Comparison of ENCODE assay signal across 22 cellular contexts in the genomic region with DNA sequence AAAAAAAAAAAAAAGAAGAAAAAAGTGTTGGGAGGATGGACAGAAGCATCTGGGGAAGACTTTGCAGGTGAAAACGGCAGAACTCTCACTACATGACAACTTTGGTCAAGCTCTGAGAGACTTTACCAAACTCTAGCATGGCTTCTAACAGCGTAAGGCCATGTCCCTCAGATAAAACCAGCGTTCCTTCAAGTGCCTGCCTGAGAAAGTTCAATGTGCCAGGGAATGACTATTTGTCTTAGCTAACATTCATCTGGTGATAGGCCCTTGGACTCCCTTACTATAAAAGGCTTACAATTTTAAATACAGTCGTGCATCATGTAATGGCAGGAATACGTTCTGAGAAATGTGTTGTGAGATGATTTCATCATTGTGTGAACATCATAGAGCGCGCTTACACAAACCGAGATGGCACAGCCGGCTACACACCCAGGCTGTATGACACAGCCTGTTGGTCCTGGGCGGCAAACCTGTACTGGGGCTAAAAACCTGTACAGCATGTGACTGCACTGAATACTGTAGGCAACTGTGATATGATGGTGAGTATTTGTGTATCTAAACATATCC. TPM values are rescaled to one million over a fixed set of nuclear protein-coding genes. Genes with fewer than 3 reads are reported as not detected.
DNase-seq lines count a peak whose midpoint lies in the region; ATAC-seq, FAIRE-seq and TF ChIP-seq lines count a peak whose summit lies in the region.
"Had no signal": no experiment of that assay in that cellular context is flagged by ENCODE, and none has a peak within 500 bp of the region (broad histone marks: within the 10 kb centered on the region; RNA-seq: fewer than 3 reads in every experiment).

No MANE protein-coding gene starts in this region.

- FAIRE-seq in K562 (lab: Jason Lieb, UNC) = peak; percentile 46
- FAIRE-seq: GM12878, GM18507 had no signal

- DNase-seq in K562 (ENCODE audit: extremely low read depth in 1 of 4, low spot score in 3 of 4) (no peak), esophagus squamous epithelium (lab: John Stamatoyannopoulos, UW) (no peak), sigmoid colon (no peak), transverse colon (no peak), C1 segment of cervical spinal cord (lab: John Stamatoyannopoulos, UW) (no peak), DMS79 treated with DMSO at 0.1 percent for 48 hours (lab: John Stamatoyannopoulos, UW) (no peak), gastrocnemius medialis (no peak)
- DNase-seq: Caco-2; CD4-positive, CD25-positive, alpha-beta regulatory T cell; CD8-positive, alpha-beta T cell; DMS153; EL; GDM1; H9 had no signal

- CTCF ChIA-PET in K562 (lab: Yijun Ruan, JAX; ENCODE audit: low intra/inter-chr PET ratio) = no interaction called here

- no peak overlapping the region for H3K9ac ChIP-seq in K562 (ENCODE audit: insufficient read depth in 1 of 2, low read depth in 2 of 2, low read length in 2 of 2)

- in situ Hi-C loops in K562 (cut with MboI) (no loop called here), transverse colon (cut with MboI; ENCODE audit: low pct_ligation_motif_present in 1 of 4, low pct_unique_long_range_greater_than_20kb in 1 of 4, low sequenced_read_pairs in 3 of 4) (no loop called here), gastrocnemius medialis (cut with MboI; ENCODE audit: low sequenced_read_pairs in 4 of 4) (no loop called here)

- ATAC-seq in K562 (no peak), gastrocnemius medialis (no peak)
- ATAC-seq: CD8-positive, alpha-beta T cell; GM12878; GM23338; HCT116 had no signal

- no peaks in the 10 kb centered on the region for H3K79me2 ChIP-seq in K562 (ENCODE audit: control insufficient read depth, insufficient read depth, low read length)

- no peak overlapping the region for H3K4me2 ChIP-seq in K562 (ENCODE audit: insufficient read depth, low read length)
- H3K4me2 ChIP-seq: GM23338 had no signal

- H3K27ac ChIP-seq in K562 (ENCODE audit: extremely low read depth, low read depth, low read length) = no peak overlapping the region
- peak overlapping the region in 3 of 4 donors; percentile 14 to 77 (median 59) for H3K27ac ChIP-seq in esophagus squamous epithelium
- peak overlapping the region in 3 of 4 donors; percentile 41 to 58 (median 44) for H3K27ac ChIP-seq in sigmoid colon
- no peak overlapping the region for H3K27ac ChIP-seq in transverse colon
- no peak overlapping the region for H3K27ac ChIP-seq in gastrocnemius medialis
- H3K27ac ChIP-seq: C4-2B had no signal

- TF ChIP-seq EP300 in K562 (IDR thresholded peaks at IDR 0.05; ENCODE audit: low read length) (no peak), sigmoid colon (IDR thresholded peaks at IDR 0.05) (peak in 1 of 4 donors; percentile 78), transverse colon (IDR thresholded peaks at IDR 0.05; ENCODE audit: low read depth) (peak; percentile 42)

- H4K20me1 ChIP-seq in K562 (replicated peaks; ENCODE audit: control insufficient read depth, insufficient read depth, low read length) = no peaks in the 10 kb centered on the region

- H3K27me3 ChIP-seq in K562 (ENCODE audit: control insufficient read depth in 2 of 2, insufficient read depth in 2 of 2, low read length in 2 of 2) = no peaks in the 10 kb centered on the region
- H3K27me3 ChIP-seq in esophagus squamous epithelium = no peaks in the 10 kb centered on the region
- no peaks in the 10 kb centered on the region for H3K27me3 ChIP-seq in sigmoid colon
- H3K27me3 ChIP-seq in transverse colon = no peaks in the 10 kb centered on the region
- no peaks in the 10 kb centered on the region for H3K27me3 ChIP-seq in gastrocnemius medialis

- H2AFZ ChIP-seq in K562 (ENCODE audit: low read depth, low read length) = no peak overlapping the region
- H2AFZ ChIP-seq: GM23338 had no signal

- 82% methylated on average over 10 of the region's 10 CpGs for WGBS in K562 (ENCODE audit: insufficient coverage, low coverage, missing lambda C conversion rate)
- 76 to 87% methylated on average over 10 of the region's 10 CpGs for WGBS in esophagus squamous epithelium, 2 donors
- 79 to 82% methylated on average over 10 of the region's 10 CpGs for WGBS in sigmoid colon, 2 donors
- WGBS in transverse colon (ENCODE audit: low coverage in 1 of 2), 2 donors = 72 to 83% methylated on average over 7 to 10 of the region's 10 CpGs

- H3K9me3 ChIP-seq in K562 (replicated peaks; ENCODE audit: control insufficient read depth, insufficient read depth, low read depth, low read length) (no peaks in the 10 kb centered on the region), esophagus squamous epithelium (no peaks in the 10 kb centered on the region), sigmoid colon (no peaks in the 10 kb centered on the region), transverse colon (no peaks in the 10 kb centered on the region), gastrocnemius medialis (no peaks in the 10 kb centered on the region)
- H3K9me3 ChIP-seq: Caco-2 had no signal

- intact Hi-C loops in K562 (cut with micrococcal nuclease) (no loop called here), esophagus squamous epithelium (cut with DNase I) (no loop called here), sigmoid colon (cut with DNase I) (no loop called here), transverse colon (cut with DNase I; ENCODE audit: low total_unique reads) (no loop called here), gastrocnemius medialis (cut with DNase I; ENCODE audit: low total_unique reads) (no loop called here)

- no peaks in the 10 kb centered on the region for H3K36me3 ChIP-seq in K562 (ENCODE audit: control insufficient read depth, insufficient read depth, low read length)
- H3K36me3 ChIP-seq in esophagus squamous epithelium = no peaks in the 10 kb centered on the region
- no peaks in the 10 kb centered on the region for H3K36me3 ChIP-seq in sigmoid colon
- no peaks in the 10 kb centered on the region for H3K36me3 ChIP-seq in transverse colon
- H3K36me3 ChIP-seq in gastrocnemius medialis = no peaks in the 10 kb centered on the region

- TF ChIP-seq POLR2A in K562 (conservative IDR thresholded peaks at IDR 0.05) (no peak), esophagus squamous epithelium (IDR thresholded peaks at IDR 0.05) (no peak), sigmoid colon (IDR thresholded peaks at IDR 0.05) (no peak), transverse colon (IDR thresholded peaks at IDR 0.05) (no peak), gastrocnemius medialis (IDR thresholded peaks at IDR 0.05) (no peak)

- H3K4me1 ChIP-seq in K562 (replicated peaks in 1 of 2; ENCODE audit: control insufficient read depth in 2 of 2, insufficient read depth in 2 of 2, low read length in 2 of 2) (peaks cover 18 to 31% of the 10 kb centered on the region in 2 experiments), esophagus squamous epithelium (peaks cover 6 to 22% (median 14%) of the 10 kb centered on the region in 3 donors), sigmoid colon (peaks cover 0 to 26% (median 0%) of the 10 kb centered on the region in 4 donors), transverse colon (peaks cover 0 to 5% (median 2%) of the 10 kb centered on the region in 4 donors), gastrocnemius medialis (no peaks in the 10 kb centered on the region)
- H3K4me1 ChIP-seq: Caco-2 had no signal

- TF ChIP-seq CTCF in K562 (IDR thresholded peaks at IDR 0.05 in 2 of 3, conservative IDR thresholded peaks at IDR 0.05 in 1 of 3; ENCODE audit: insufficient read depth in 2 of 3, low read depth in 1 of 3, low read length in 3 of 3) (no peak), esophagus squamous epithelium (IDR thresholded peaks at IDR 0.05) (no peak), sigmoid colon (IDR thresholded peaks at IDR 0.05) (no peak), transverse colon (IDR thresholded peaks at IDR 0.05) (no peak), gastrocnemius medialis (IDR thresholded peaks at IDR 0.05 in 4 of 5, conservative IDR thresholded peaks at IDR 0.05 in 1 of 5) (no peak)

- H3K9me1 ChIP-seq in K562 (ENCODE audit: control insufficient read depth, insufficient read depth, low read length) = no peaks in the 10 kb centered on the region

- POLR2A ChIA-PET in K562 (lab: Yijun Ruan, JAX) = interaction anchor here (0.6 to 1.4 kb wide), 3 partner anchors 10 to 76 kb away, joined by 3 to 4 read pairs (median 3); no protein-coding TSS in a partner anchor

- BruUV-seq in K562 (replicated peaks; lab: Mats Ljungman, UMichigan) = no TSS peak

- H3K4me3 ChIP-seq in K562 (no peak overlapping the region), esophagus squamous epithelium (no peak overlapping the region), sigmoid colon (no peak overlapping the region), transverse colon (no peak overlapping the region), gastrocnemius medialis (no peak overlapping the region)
- H3K4me3 ChIP-seq: GM12878, GM23338 had no signal

- TF ChIP-seq RAD21 in K562 (CRISPR knock-in tag; conservative IDR thresholded peaks at IDR 0.05 in 1 of 2, IDR thresholded peaks at IDR 0.05 in 1 of 2) = no peak

RNA-seq across cellular contexts. Expression of a gene that starts 14.9 kb away (rescaled TPM):
- 20.6 and 74.4 TPM in 2 replicates for total RNA-seq in K562 (2011; cell fraction: chromatin; rRNA removed; ENCODE audit: low replicate concordance)
- 10.7 and 15.1 TPM in 2 replicates for total RNA-seq in K562 (2011; cell fraction: nucleolus; rRNA removed)
- total RNA-seq in K562 (2011; cell fraction: nucleoplasm; rRNA removed) = 20.2 and 22.8 TPM in 2 replicates
- total RNA-seq in K562 (2014; rRNA removed) (18.9 and 22.2 TPM in 2 replicates), K562 (2014; rRNA removed; fragmentation: Illumina TruSeq; extraction: Trizol) (32.8 and 33.9 TPM in 2 replicates), K562 (2015; rRNA removed; fragmentation: Illumina TruSeq; extraction: Trizol) (25.8 and 28.8 TPM in 2 replicates), K562 (2021) (22.9 and 24.0 TPM in 2 replicates), esophagus squamous epithelium (10 to 100 TPM in 3 of 4 donors, 1 to 10 TPM in 1; 8.9 to 32.6 (median 19.2) TPM), sigmoid colon (10 to 100 TPM; 18.7 to 34.6 (median 27.3) TPM), transverse colon (10 to 100 TPM in 3 of 4 donors, 1 to 10 TPM in 1; 4.1 to 35.7 (median 26.9) TPM), gastrocnemius medialis (10 to 100 TPM in 2 of 4 donors, 1 to 10 TPM in 2; 8.9 to 14.7 (median 10.2) TPM)
- polyA plus RNA-seq in K562 (2011; rRNA removed) (37.5 and 38.6 TPM in 2 replicates), K562 (2014; fragmentation: Illumina TruSeq; extraction: Trizol) (21.6 and 25.0 TPM in 2 replicates), K562 (2014; fragmentation: Nextera tagmentation; extraction: Ambion mirVana) (10 to 100 TPM; 12.2 to 18.1 TPM), K562 (2014; rRNA removed) (19.2 and 32.9 TPM in 2 replicates), sigmoid colon (10 to 100 TPM; 12.9 to 23.7 (median 16.2) TPM)
- polyA plus RNA-seq in K562 (2011; cell fraction: cytosol; rRNA removed) = 4.0 and 9.8 TPM in 2 replicates
- 41.6 and 58.9 TPM in 2 replicates for polyA plus RNA-seq in K562 (2011; cell fraction: nucleus; rRNA removed)
- polyA plus RNA-seq in K562 (2012) = 22.2 and 23.9 TPM in 2 replicates
- 45.8 and 63.5 TPM in 2 replicates for polyA minus RNA-seq in K562 (2011; rRNA and poly(A)+ RNA removed)
- 13.9 and 14.1 TPM in 2 replicates for polyA minus RNA-seq in K562 (2011; cell fraction: cytosol; rRNA and poly(A)+ RNA removed)
- 17.5 and 36.4 TPM in 2 replicates for polyA minus RNA-seq in K562 (2011; cell fraction: nucleus; rRNA and poly(A)+ RNA removed)

RNA-seq across cellular contexts. Expression of a gene that starts 23.0 kb away (rescaled TPM):
- 0.16 TPM in 1 of 2 replicates, not detected in the other for total RNA-seq in K562 (2011; cell fraction: chromatin; rRNA removed; ENCODE audit: low replicate concordance)
- not detected in 2 replicates for total RNA-seq in K562 (2011; cell fraction: nucleolus; rRNA removed)
- not detected in 2 replicates for total RNA-seq in K562 (2011; cell fraction: nucleoplasm; rRNA removed)
- 0.18 TPM in 1 of 2 replicates, not detected in the other for total RNA-seq in K562 (2014; rRNA removed)
- total RNA-seq in K562 (2014; rRNA removed; fragmentation: Illumina TruSeq; extraction: Trizol) = 0.07 TPM in 1 of 2 replicates, not detected in the other
- total RNA-seq in K562 (2015; rRNA removed; fragmentation: Illumina TruSeq; extraction: Trizol) = 0.15 TPM in 1 of 2 replicates, not detected in the other
- total RNA-seq in K562 (2021) = 0.13 TPM in 1 of 2 replicates, not detected in the other
- polyA plus RNA-seq in K562 (2011; rRNA removed) = not detected in 2 replicates
- polyA plus RNA-seq in K562 (2011; cell fraction: cytosol; rRNA removed) = not detected in 2 replicates
- polyA plus RNA-seq in K562 (2011; cell fraction: nucleus; rRNA removed) = 0.13 TPM in 1 of 2 replicates, not detected in the other
- 0.15 and 0.27 TPM in 2 replicates for polyA plus RNA-seq in K562 (2012)
- 0.04 TPM in 1 of 2 replicates, not detected in the other for polyA plus RNA-seq in K562 (2014; fragmentation: Illumina TruSeq; extraction: Trizol)
- polyA plus RNA-seq in K562 (2014; fragmentation: Nextera tagmentation; extraction: Ambion mirVana) = not detected
- 0.22 TPM in 1 of 2 replicates, not detected in the other for polyA plus RNA-seq in K562 (2014; rRNA removed)
- not detected in 2 replicates for polyA minus RNA-seq in K562 (2011; rRNA and poly(A)+ RNA removed)
- polyA minus RNA-seq in K562 (2011; cell fraction: cytosol; rRNA and poly(A)+ RNA removed) = not detected in 2 replicates
- not detected in 2 replicates for polyA minus RNA-seq in K562 (2011; cell fraction: nucleus; rRNA and poly(A)+ RNA removed)
- total RNA-seq in esophagus squamous epithelium = under 1 TPM in 1 of 4 donors, not detected in 3; 0.19 TPM
- under 1 TPM in 2 of 4 donors, not detected in 2; 0.27 to 0.71 TPM for total RNA-seq in sigmoid colon
- polyA plus RNA-seq in sigmoid colon = 10 to 100 TPM; 15.6 to 32.2 (median 16.0) TPM
- 100 to 1,000 TPM in 1 of 4 donors, 10 to 100 TPM in 3; 19.7 to 156 (median 59.0) TPM for total RNA-seq in transverse colon
- total RNA-seq in gastrocnemius medialis = under 1 TPM in 3 of 4 donors, not detected in 1; 0.20 to 0.59 (median 0.22) TPM
- total RNA-seq: A673; CD4-positive, CD25-positive, alpha-beta regulatory T cell; CD8-positive, alpha-beta T cell; GM23338; H4 had no signal
- polyA plus RNA-seq: BJ had no signal

Comparison
In these comparisons a context has a peak if more than half of its experiments do, and no peak if none do; other contexts are left out.
1. H3K27ac ChIP-seq: peak in esophagus squamous epithelium (3 of 4) and sigmoid colon (3 of 4); none in K562 (single experiment), transverse colon (0 of 4) and gastrocnemius medialis (0 of 4).
2. RNA of a gene that starts 23.0 kb away (total RNA-seq): 19.7 to 156 TPM in transverse colon; 0.27 to 0.71 TPM in sigmoid colon, 0.20 to 0.59 TPM in gastrocnemius medialis, 0.19 TPM in esophagus squamous epithelium and 0.07 to 0.18 TPM in K562; every median in the first group is over 10 times any median in the second.